In genomic region chr2:28948160-28948559, GRCh38 we compare ENCODE assay signal across 29 cellular contexts. TPM values are rescaled to one million over a fixed set of nuclear protein-coding genes. Genes with fewer than 3 reads are reported as not detected.
"Had no signal": no experiment of that assay in that cellular context is flagged by ENCODE, and none has a peak within 500 bp of the region (broad histone marks: within the 10 kb centered on the region; RNA-seq: fewer than 3 reads in every experiment).

No MANE protein-coding gene starts in this region.

- H3K9me3 ChIP-seq: ovary, right atrium auricular region, testis, thyroid gland, transverse colon, upper lobe of left lung, vagina had no signal

- H3K4me3 Mint-ChIP-seq: memory B cell; naive thymus-derived CD4-positive, alpha-beta T cell; natural killer cell treated with Interleukin-12 subunit alpha and Interleukin-12 subunit beta and Interleukin-15 and Interleukin-18, amount 100 ng/mL, for 72 hours; stimulated activated naive B cell treated with anti-CD40 and anti-IgM and Interleukin-4, amounts not matched to agents 10 μg/mL and 1 μg/mL and 100 μg/mL, for 72 hours had no signal

- H3K27me3 Mint-ChIP-seq: memory B cell; naive thymus-derived CD4-positive, alpha-beta T cell; natural killer cell treated with Interleukin-12 subunit alpha and Interleukin-12 subunit beta and Interleukin-15 and Interleukin-18, amount 100 ng/mL, for 72 hours; progenitor cell of endocrine pancreas; stimulated activated naive B cell treated with anti-CD40 and anti-IgM and Interleukin-4, amounts not matched to agents 10 μg/mL and 1 μg/mL and 100 μg/mL, for 72 hours had no signal

- H3K27ac ChIP-seq: left ventricle myocardium inferior, ovary, right atrium auricular region, skin epidermis, stomach, testis, thyroid gland, transverse colon, upper lobe of left lung, vagina had no signal

- DNase-seq: hypothalamus; islet precursor cell; left ventricle myocardium inferior; midbrain; mucosa of descending colon; naive thymus-derived CD4-positive, alpha-beta T cell; ovary; stimulated activated CD4-positive, alpha-beta T cell treated with anti-CD3 and anti-CD28 coated beads, Interleukin-12 subunit alpha, Interleukin-12 subunit beta, amount 100 ng/mL, for 4 hours; stimulated activated CD4-positive, alpha-beta T cell treated with anti-CD3 and anti-CD28 coated beads, Interleukin-15, amount 100 ng/mL, for 24 hours; stimulated activated CD4-positive, alpha-beta T cell treated with anti-CD3 and anti-CD28 coated beads, Interleukin-2, amount 100 ng/mL, for 24 hours; stimulated activated CD4-positive, alpha-beta T cell treated with anti-CD3 and anti-CD28 coated beads, Interleukin-4, amount 100 ng/mL, for 1 hour; stimulated activated naive B cell treated with anti-CD40 and anti-IgM and Interleukin-4, amounts not matched to agents 10 μg/mL and 1 μg/mL and 100 μg/mL, for 72 hours; stimulated activated naive CD8-positive, alpha-beta T cell treated with anti-CD3 and anti-CD28 coated beads, Interleukin-15, Interleukin-2, amounts not matched to agents 100 U/mL and 50 U/mL, for 24 hours; stomach; testis; thyroid gland; transverse colon; upper lobe of left lung had no signal

- H3K4me1 ChIP-seq: right atrium auricular region, thyroid gland had no signal

- H3K36me3 ChIP-seq: ovary had no signal

- H3K27ac Mint-ChIP-seq: memory B cell; naive thymus-derived CD4-positive, alpha-beta T cell; natural killer cell treated with Interleukin-12 subunit alpha and Interleukin-12 subunit beta and Interleukin-15 and Interleukin-18, amount 100 ng/mL, for 72 hours; progenitor cell of endocrine pancreas; stimulated activated naive B cell treated with anti-CD40 and anti-IgM and Interleukin-4, amounts not matched to agents 10 μg/mL and 1 μg/mL and 100 μg/mL, for 72 hours had no signal

- H3K4me3 ChIP-seq: left ventricle myocardium inferior, lung, mucosa of descending colon, ovary, right atrium auricular region, skin epidermis, stomach, testis, thyroid gland, transverse colon, upper lobe of left lung, vagina had no signal

- ATAC-seq: mucosa of descending colon; naive thymus-derived CD4-positive, alpha-beta T cell; natural killer cell treated with Interleukin-12 subunit alpha and Interleukin-12 subunit beta and Interleukin-15 and Interleukin-18, amount 100 ng/mL, for 72 hours; sciatic nerve; stimulated activated naive B cell treated with anti-CD40 and anti-IgM and Interleukin-4, amounts not matched to agents 10 μg/mL and 1 μg/mL and 100 μg/mL, for 72 hours; stimulated activated naive CD8-positive, alpha-beta T cell treated with anti-CD3 and anti-CD28 coated beads, Interleukin-15, Interleukin-2, amounts not matched to agents 100 U/mL and 50 U/mL, for 24 hours had no signal

- H3K27me3 ChIP-seq: ovary, right atrium auricular region, stomach, testis, thyroid gland, transverse colon, upper lobe of left lung, vagina had no signal

- H3K9me3 Mint-ChIP-seq: naive thymus-derived CD4-positive, alpha-beta T cell; natural killer cell treated with Interleukin-12 subunit alpha and Interleukin-12 subunit beta and Interleukin-15 and Interleukin-18, amount 100 ng/mL, for 72 hours had no signal

RNA-seq across cellular contexts. Expression of gene TOGARAM2, which starts 32.9 kb away (rescaled TPM):
- total RNA-seq: kidney epithelial cell, pulmonary artery endothelial cell, renal cortical epithelial cell had no signal
